Comparison of ENCODE assay signal across 23 cellular contexts in genomic region chrX:16075087-16075486, GRCh38. TPM values are rescaled to one million over a fixed set of nuclear protein-coding genes. Genes with fewer than 3 reads are reported as not detected.
"Had no signal": no experiment of that assay in that cellular context is flagged by ENCODE, and none has a peak within 500 bp of the region (broad histone marks: within the 10 kb centered on the region; RNA-seq: fewer than 3 reads in every experiment).

No MANE protein-coding gene starts in this region.

- H3K36me3 ChIP-seq: heart left ventricle, lower lobe of right lung, spleen, upper lobe of left lung had no signal

- H3K27me3 ChIP-seq: body of pancreas, spleen had no signal

- H3K4me1 ChIP-seq: body of pancreas, heart left ventricle, lower lobe of right lung, spleen, upper lobe of left lung had no signal

- H3K9me3 ChIP-seq: body of pancreas, heart left ventricle, lower lobe of right lung, mucosa of descending colon, upper lobe of left lung had no signal

- H3K27ac ChIP-seq: body of pancreas, heart left ventricle, lower lobe of right lung, spleen, upper lobe of left lung had no signal

- FAIRE-seq: kidney had no signal

- H3K4me3 ChIP-seq: body of pancreas, heart left ventricle, lower lobe of right lung, mucosa of descending colon, spleen, upper lobe of left lung had no signal

- ATAC-seq: activated naive CD8-positive, alpha-beta T cell treated with anti-CD3 and anti-CD28 coated beads, Interleukin-2, amount 50 U/mL, for 24 hours; activated T-cell treated with anti-CD3 and anti-CD28 coated beads, Interleukin-2, amount 50 U/mL, for 72 hours; body of pancreas; heart left ventricle; left lobe of liver; lower lobe of right lung; mucosa of descending colon; naive thymus-derived CD4-positive, alpha-beta T cell; T-helper 17 cell had no signal

- DNase-seq: activated B cell treated with CpG ODN at 0.5 μM for 24 hours; activated CD4-positive, alpha-beta memory T cell treated with anti-CD3 and anti-CD28 coated beads, Interleukin-2, amount 10 ng/mL, durations not matched to agents 7 days and 5 days; activated CD4-positive, alpha-beta T cell treated with anti-CD3 and anti-CD28 coated beads for 4 hours; activated effector memory CD4-positive, alpha-beta T cell treated with anti-CD3 and anti-CD28 coated beads, Interleukin-2, amount 50 U/mL, for 16 hours; activated naive CD4-positive, alpha-beta T cell treated with anti-CD3 and anti-CD28 coated beads, Interleukin-2, amount 50 U/mL, for 16 hours; activated naive CD8-positive, alpha-beta T cell treated with anti-CD3 and anti-CD28 coated beads, Interleukin-2, amount 50 U/mL, for 24 hours; activated T-cell treated with anti-CD3 and anti-CD28 coated beads, Interleukin-2, amount 50 U/mL, for 72 hours; body of pancreas; effector CD4-positive, alpha-beta T cell; heart left ventricle; kidney; lower lobe of right lung; mesendoderm; mucosa of descending colon; naive thymus-derived CD4-positive, alpha-beta T cell; retina; spleen; stimulated activated CD4-positive, alpha-beta T cell treated with anti-CD3 and anti-CD28 coated beads, Interleukin-4, amount 100 ng/mL, for 24 hours; stimulated activated naive CD4-positive, alpha-beta T cell treated with Interleukin-2 at 50 U/mL for 16 hours; T-helper 17 cell; upper lobe of left lung had no signal

RNA-seq across cellular contexts. Expression of gene GRPR, which starts 48.3 kb away (rescaled TPM):
- total RNA-seq: activated CD4-positive, alpha-beta memory T cell treated with anti-CD3 and anti-CD28 coated beads, Interleukin-2, amount 10 ng/mL, durations not matched to agents 7 days and 5 days; left lobe of liver; osteoblast had no signal
- polyA plus RNA-seq: naive thymus-derived CD4-positive, alpha-beta T cell had no signal
